Comparison of ENCODE assay signal across 9 cellular contexts in genomic region chr10:16545126-16545736, GRCh38. TPM values are rescaled to one million over a fixed set of nuclear protein-coding genes. Genes with fewer than 3 reads are reported as not detected.
DNase-seq lines count a peak whose midpoint lies in the region; ATAC-seq and TF ChIP-seq lines count a peak whose summit lies in the region.
"Had no signal": no experiment of that assay in that cellular context is flagged by ENCODE, and none has a peak within 500 bp of the region (broad histone marks: within the 10 kb centered on the region; RNA-seq: fewer than 3 reads in every experiment).

No MANE protein-coding gene starts in this region.

- H3K36me3 Mint-ChIP-seq in activated CD4-positive, alpha-beta T cell treated with anti-CD3 and anti-CD28 coated beads for 36 hours (ENCODE audit: low read depth), result no peaks in the 10 kb centered on the region
- H3K36me3 Mint-ChIP-seq: activated naive CD8-positive, alpha-beta T cell treated with anti-CD3 and anti-CD28 coated beads, Interleukin-2, amount 10 ng/mL, durations not matched to agents 7 days and 5 days had no signal

- H3K4me1 Mint-ChIP-seq in activated CD4-positive, alpha-beta T cell treated with anti-CD3 and anti-CD28 coated beads for 36 hours, result no peaks in the 10 kb centered on the region

- peaks cover 13% of the 10 kb centered on the region for H3K27me3 Mint-ChIP-seq in activated CD4-positive, alpha-beta T cell treated with anti-CD3 and anti-CD28 coated beads for 36 hours

- no peaks in the 10 kb centered on the region for H3K9me3 Mint-ChIP-seq in activated CD4-positive, alpha-beta T cell treated with anti-CD3 and anti-CD28 coated beads for 36 hours (ENCODE audit: low read depth)
- H3K9me3 Mint-ChIP-seq: activated naive CD8-positive, alpha-beta T cell treated with anti-CD3 and anti-CD28 coated beads, Interleukin-2, amount 10 ng/mL, durations not matched to agents 7 days and 5 days had no signal

- peak; percentile 21 for DNase-seq in activated CD4-positive, alpha-beta T cell treated with anti-CD3 and anti-CD28 coated beads for 36 hours
- DNase-seq in activated CD4-positive, alpha-beta T cell treated with anti-CD3 and anti-CD28 coated beads, Interleukin-2, amount 50 U/mL, for 1 hour, result no peak
- peak; percentile 46 for DNase-seq in HCEC 1CT
- DNase-seq in NCI-H226, result peak; percentile 10
- peak; percentile 61 to 65 for DNase-seq in cardiac fibroblast (ENCODE audit: low read depth in 2 of 2)
- DNase-seq in lung microvascular endothelial cell (ENCODE audit: low read depth in 2 of 2), result peak; percentile 51 to 58
- no peak for DNase-seq in amniotic stem cell (lab: John Stamatoyannopoulos, UW)
- DNase-seq in DMS79 (lab: John Stamatoyannopoulos, UW), result no peak
- DNase-seq: activated naive CD8-positive, alpha-beta T cell treated with anti-CD3 and anti-CD28 coated beads, Interleukin-2, amount 10 ng/mL, durations not matched to agents 7 days and 5 days had no signal

- CTCF ChIA-PET in activated CD4-positive, alpha-beta T cell treated with anti-CD3 and anti-CD28 coated beads for 36 hours (lab: Charles Lee), result interaction anchor here (0.6 to 2.3 kb wide), 5 partner anchors 8 to 669 kb away, joined by 3 to 8 read pairs (median 4); no protein-coding TSS in a partner anchor

- no peak overlapping the region for H3K4me3 Mint-ChIP-seq in activated CD4-positive, alpha-beta T cell treated with anti-CD3 and anti-CD28 coated beads for 36 hours
- H3K4me3 Mint-ChIP-seq: activated naive CD8-positive, alpha-beta T cell treated with anti-CD3 and anti-CD28 coated beads, Interleukin-2, amount 10 ng/mL, durations not matched to agents 7 days and 5 days had no signal

- no peak overlapping the region for H3K4me3 ChIP-seq in cardiac fibroblast (replicated peaks in 1 of 2; ENCODE audit: low read depth in 2 of 2, low read length in 2 of 2)

- no peak for ATAC-seq in activated CD4-positive, alpha-beta T cell treated with anti-CD3 and anti-CD28 coated beads for 36 hours

- TF ChIP-seq CTCF in cardiac fibroblast (IDR thresholded peaks at IDR 0.05; ENCODE audit: low read depth, low read length), result peak; percentile 86

- no peak overlapping the region for H3K27ac Mint-ChIP-seq in activated CD4-positive, alpha-beta T cell treated with anti-CD3 and anti-CD28 coated beads for 36 hours
- H3K27ac Mint-ChIP-seq: activated naive CD8-positive, alpha-beta T cell treated with anti-CD3 and anti-CD28 coated beads, Interleukin-2, amount 10 ng/mL, durations not matched to agents 7 days and 5 days had no signal

- intact Hi-C loops in activated CD4-positive, alpha-beta T cell treated with anti-CD3 and anti-CD28 coated beads for 36 hours (cut with DNase I, micrococcal nuclease), result loop anchor here (1.0 to 10.0 kb wide), 5 partner anchors 231 to 643 kb away; no protein-coding TSS in a partner anchor

- POLR2A ChIA-PET in activated CD4-positive, alpha-beta T cell treated with anti-CD3 and anti-CD28 coated beads for 36 hours (lab: Charles Lee), result no interaction called here

RNA-seq across cellular contexts. Expression of gene C1QL3, which starts 23.6 kb away (rescaled TPM):
- not detected for total RNA-seq in activated CD4-positive, alpha-beta T cell treated with anti-CD3 and anti-CD28 coated beads for 36 hours
- total RNA-seq in lung microvascular endothelial cell, result 0.65 TPM in 1 of 2 replicates, not detected in the other
- total RNA-seq: activated naive CD8-positive, alpha-beta T cell treated with anti-CD3 and anti-CD28 coated beads, Interleukin-2, amount 10 ng/mL, durations not matched to agents 7 days and 5 days had no signal

Comparison
In these comparisons a context has a peak if more than half of its experiments do, and no peak if none do; other contexts are left out.
1. DNase-seq: peak in activated CD4-positive, alpha-beta T cell treated with anti-CD3 and anti-CD28 coated beads for 36 hours (single experiment), HCEC 1CT (single experiment), NCI-H226 (single experiment), cardiac fibroblast (2 of 2) and lung microvascular endothelial cell (2 of 2); none in activated CD4-positive, alpha-beta T cell treated with anti-CD3 and anti-CD28 coated beads, Interleukin-2, amount 50 U/mL, for 1 hour (single experiment), amniotic stem cell (single experiment) and DMS79 (single experiment).